ENCODE assay signal across 19 cellular contexts in the genomic region with DNA sequence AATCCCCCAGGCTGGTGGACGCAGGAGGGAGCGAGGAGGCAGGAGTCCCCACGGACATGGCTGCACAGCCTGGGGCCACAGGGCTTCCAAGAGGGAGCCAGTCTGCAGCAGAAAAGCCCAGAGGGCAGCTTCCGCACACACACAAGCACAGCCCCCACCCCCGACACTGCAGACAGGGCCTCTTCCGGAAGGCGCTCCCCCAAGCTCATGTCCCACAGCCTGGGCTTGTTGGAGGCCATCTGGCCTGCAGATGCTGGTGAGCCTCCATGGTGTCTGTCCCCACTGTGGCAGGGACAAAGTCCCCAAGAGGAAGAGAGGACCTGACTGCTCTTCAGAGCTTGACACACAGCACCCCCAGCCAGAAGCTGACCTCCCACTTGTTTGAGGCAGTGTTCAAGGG.
"Had no signal": no experiment of that assay in that cellular context is flagged by ENCODE, and none has a peak within 500 bp of the region (broad histone marks: within the 10 kb centered on the region; RNA-seq: fewer than 3 reads in every experiment).

No MANE protein-coding gene starts in this region.

- H3K9ac ChIP-seq: parathyroid adenoma had no signal

- DNase-seq: activated CD4-positive, alpha-beta memory T cell treated with anti-CD3 and anti-CD28 coated beads, Interleukin-2, amount 10 ng/mL, durations not matched to agents 7 days and 5 days; activated CD8-positive, alpha-beta memory T cell treated with anti-CD3 and anti-CD28 coated beads, Interleukin-2, amount 10 ng/mL, durations not matched to agents 7 days and 5 days; activated naive CD4-positive, alpha-beta T cell treated with Interleukin-2 at 50 U/mL for 16 hours; activated naive CD8-positive, alpha-beta T cell treated with anti-CD3 and anti-CD28 coated beads, Interleukin-2, amount 10 ng/mL, durations not matched to agents 7 days and 5 days; activated T-cell treated with anti-CD3 and anti-CD28 coated beads, Interleukin-2, amount 50 U/mL, for 24 hours; caudate nucleus; dorsolateral prefrontal cortex; gastrocnemius medialis; sigmoid colon; stimulated activated CD4-positive, alpha-beta T cell treated with anti-CD3 and anti-CD28 coated beads, Interleukin-4, amount 100 ng/mL, for 4 hours; stimulated activated naive B cell treated with anti-CD40 and anti-IgM and Interleukin-4, amounts not matched to agents 10 μg/mL and 1 μg/mL and 100 μg/mL, for 72 hours; T-helper 2 cell; thyroid gland had no signal

- H3K4me3 ChIP-seq: dorsolateral prefrontal cortex, gastrocnemius medialis, heart right ventricle, sigmoid colon, thyroid gland had no signal

- H3K4me1 ChIP-seq: gastrocnemius medialis, parathyroid adenoma, sigmoid colon, thyroid gland had no signal

- H3K4me3 Mint-ChIP-seq: activated CD4-positive, alpha-beta memory T cell treated with anti-CD3 and anti-CD28 coated beads, Interleukin-2, amount 10 ng/mL, durations not matched to agents 7 days and 5 days; activated CD8-positive, alpha-beta memory T cell treated with anti-CD3 and anti-CD28 coated beads, Interleukin-2, amount 10 ng/mL, durations not matched to agents 7 days and 5 days; activated naive CD8-positive, alpha-beta T cell treated with anti-CD3 and anti-CD28 coated beads, Interleukin-2, amount 10 ng/mL, durations not matched to agents 7 days and 5 days; activated T-cell treated with anti-CD3 and anti-CD28 coated beads, Interleukin-2, amount 50 U/mL, for 24 hours; brain; memory B cell; naive thymus-derived CD4-positive, alpha-beta T cell; stimulated activated naive B cell treated with anti-CD40 and anti-IgM and Interleukin-4, amounts not matched to agents 10 μg/mL and 1 μg/mL and 100 μg/mL, for 72 hours had no signal

- H3K9me3 Mint-ChIP-seq: activated CD4-positive, alpha-beta memory T cell treated with anti-CD3 and anti-CD28 coated beads, Interleukin-2, amount 10 ng/mL, durations not matched to agents 7 days and 5 days had no signal

- H3K27me3 Mint-ChIP-seq: activated CD4-positive, alpha-beta memory T cell treated with anti-CD3 and anti-CD28 coated beads, Interleukin-2, amount 10 ng/mL, durations not matched to agents 7 days and 5 days; activated CD8-positive, alpha-beta memory T cell treated with anti-CD3 and anti-CD28 coated beads, Interleukin-2, amount 10 ng/mL, durations not matched to agents 7 days and 5 days had no signal

- H3K36me3 ChIP-seq: gastrocnemius medialis, heart right ventricle, sigmoid colon, thyroid gland had no signal

- H3K27ac Mint-ChIP-seq: activated CD4-positive, alpha-beta memory T cell treated with anti-CD3 and anti-CD28 coated beads, Interleukin-2, amount 10 ng/mL, durations not matched to agents 7 days and 5 days; activated CD8-positive, alpha-beta memory T cell treated with anti-CD3 and anti-CD28 coated beads, Interleukin-2, amount 10 ng/mL, durations not matched to agents 7 days and 5 days; activated naive CD8-positive, alpha-beta T cell treated with anti-CD3 and anti-CD28 coated beads, Interleukin-2, amount 10 ng/mL, durations not matched to agents 7 days and 5 days; activated T-cell treated with anti-CD3 and anti-CD28 coated beads, Interleukin-2, amount 50 U/mL, for 24 hours; activated T-helper 2 cell treated with anti-CD3 and anti-CD28 coated beads, Interferon-gamma antibody, Interleukin-2, Interleukin-4, amounts not matched to agents 10 μg/mL and 5 μg/mL and 100 μg/mL, durations not matched to agents 14 hours and 24 hours and 36 hours; memory B cell; naive thymus-derived CD4-positive, alpha-beta T cell; stimulated activated naive B cell treated with anti-CD40 and anti-IgM and Interleukin-4, amounts not matched to agents 10 μg/mL and 1 μg/mL and 100 μg/mL, for 72 hours had no signal

- ATAC-seq: activated CD8-positive, alpha-beta memory T cell treated with anti-CD3 and anti-CD28 coated beads, Interleukin-2, amount 10 ng/mL, durations not matched to agents 7 days and 5 days; gastrocnemius medialis; naive thymus-derived CD4-positive, alpha-beta T cell; stimulated activated naive B cell treated with anti-CD40 and anti-IgM and Interleukin-4, amounts not matched to agents 10 μg/mL and 1 μg/mL and 100 μg/mL, for 72 hours had no signal

- H3K4me1 Mint-ChIP-seq: activated CD4-positive, alpha-beta memory T cell treated with anti-CD3 and anti-CD28 coated beads, Interleukin-2, amount 10 ng/mL, durations not matched to agents 7 days and 5 days; activated CD8-positive, alpha-beta memory T cell treated with anti-CD3 and anti-CD28 coated beads, Interleukin-2, amount 10 ng/mL, durations not matched to agents 7 days and 5 days; activated naive CD8-positive, alpha-beta T cell treated with anti-CD3 and anti-CD28 coated beads, Interleukin-2, amount 10 ng/mL, durations not matched to agents 7 days and 5 days; stimulated activated naive B cell treated with anti-CD40 and anti-IgM and Interleukin-4, amounts not matched to agents 10 μg/mL and 1 μg/mL and 100 μg/mL, for 72 hours had no signal

- H3K36me3 Mint-ChIP-seq: brain had no signal

- H3K27ac ChIP-seq: dorsolateral prefrontal cortex, gastrocnemius medialis, heart right ventricle, parathyroid adenoma, sigmoid colon, thyroid gland had no signal

- H3K27me3 ChIP-seq: dorsolateral prefrontal cortex, gastrocnemius medialis, heart right ventricle, sigmoid colon, thyroid gland had no signal

- H3K9me3 ChIP-seq: gastrocnemius medialis, heart right ventricle, sigmoid colon, thyroid gland had no signal
